1 cellular context compared by ENCODE assay signal in the genomic region with DNA sequence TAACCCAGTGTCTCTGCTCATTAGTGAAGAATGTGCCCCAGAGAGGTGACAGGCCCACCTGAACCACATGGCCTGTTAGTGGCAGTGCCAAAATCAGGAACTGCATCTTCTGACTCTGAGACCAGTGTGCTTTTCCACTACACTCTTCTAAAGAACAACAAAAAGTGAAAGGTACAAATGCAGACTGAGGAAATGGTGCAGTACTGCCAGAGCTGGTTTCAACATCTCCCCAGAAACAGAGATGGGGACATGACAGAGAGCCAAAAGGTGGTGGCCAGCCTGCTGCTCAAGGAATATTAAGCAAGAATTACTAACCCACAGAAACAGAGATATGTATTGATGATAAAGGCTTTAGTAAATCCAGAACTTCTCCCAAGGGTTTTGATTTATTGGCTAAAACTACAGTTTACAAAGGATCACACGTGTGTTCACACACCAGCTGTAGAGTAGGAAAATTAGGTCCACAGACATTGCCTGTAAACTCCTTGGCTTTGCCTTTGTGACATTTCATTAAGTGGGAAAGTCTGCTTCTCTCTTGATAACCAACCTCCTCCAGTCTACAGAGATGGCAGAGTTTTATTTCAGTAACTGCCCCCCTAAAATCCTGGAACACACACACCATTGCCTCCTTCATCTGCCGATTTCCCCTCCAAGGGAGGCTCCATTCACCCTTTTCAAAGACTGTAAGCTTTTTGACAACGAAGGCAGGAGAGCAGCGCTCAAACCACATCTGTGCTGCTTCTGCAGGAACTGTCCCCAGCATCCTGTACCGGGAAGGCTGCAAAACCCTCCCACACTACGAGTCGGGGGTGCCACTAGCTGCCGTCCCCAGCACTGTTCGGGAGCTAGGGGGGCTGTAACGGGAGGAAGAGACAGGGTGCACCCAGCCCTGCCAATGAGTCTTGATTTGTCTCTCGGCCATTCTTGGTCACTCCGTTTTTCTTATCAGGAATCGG.
TF ChIP-seq lines count a peak whose summit lies in the region.

No MANE protein-coding gene starts in this region.

TF ChIP-seq in H1, 55 proteins besides CTCF, POLR2A, EP300 and RAD21:
- TF ChIP-seq POLR2AphosphoS5 (IDR thresholded peaks at IDR 0.05; ENCODE audit: low read depth, low read length) (no peak), ASH2L (IDR thresholded peaks at IDR 0.05; ENCODE audit: low read length) (no peak), TAF7 (optimal IDR thresholded peaks at IDR 0.05; ENCODE audit: borderline replicate concordance, low read depth, low read length) (no peak), HDAC2 (IDR thresholded peaks at IDR 0.05; ENCODE audit: borderline replicate concordance in 1 of 2, low read depth in 2 of 2, low read length in 2 of 2) (no peak), YY1 (IDR thresholded peaks at IDR 0.05; ENCODE audit: low read depth, low read length) (no peak), SIN3A (conservative IDR thresholded peaks at IDR 0.05 in 1 of 2, IDR thresholded peaks at IDR 0.05 in 1 of 2; ENCODE audit: low read depth in 1 of 2, low read length in 2 of 2) (no peak), PHF8 (conservative IDR thresholded peaks at IDR 0.05; ENCODE audit: low read depth, low read length) (no peak), JUND (IDR thresholded peaks at IDR 0.05; ENCODE audit: low read length) (no peak), CTBP2 (IDR thresholded peaks at IDR 0.05; ENCODE audit: borderline replicate concordance, insufficient read depth, insufficient read length, low read length) (no peak), KDM1A (IDR thresholded peaks at IDR 0.05; ENCODE audit: borderline replicate concordance, low read length) (no peak), RNF2 (IDR thresholded peaks at IDR 0.05; ENCODE audit: borderline replicate concordance, low read depth, low read length, missing control alignments, poor library complexity, severe bottlenecking) (no peak), BRCA1 (IDR thresholded peaks at IDR 0.05; ENCODE audit: low read depth, low read length) (no peak), USF2 (IDR thresholded peaks at IDR 0.05; ENCODE audit: low read length) (no peak), POU5F1 (IDR thresholded peaks at IDR 0.05; ENCODE audit: low read depth, low read length) (no peak), SUZ12 (IDR thresholded peaks at IDR 0.05; ENCODE audit: low read length) (no peak), EZH2 (IDR thresholded peaks at IDR 0.05; ENCODE audit: low read depth, low read length, severe bottlenecking) (no peak), NRF1 (IDR thresholded peaks at IDR 0.05; ENCODE audit: low read depth, low read length) (no peak), CEBPB (IDR thresholded peaks at IDR 0.05; ENCODE audit: low read depth, low read length) (no peak)
- TF ChIP-seq, protein P1, sequence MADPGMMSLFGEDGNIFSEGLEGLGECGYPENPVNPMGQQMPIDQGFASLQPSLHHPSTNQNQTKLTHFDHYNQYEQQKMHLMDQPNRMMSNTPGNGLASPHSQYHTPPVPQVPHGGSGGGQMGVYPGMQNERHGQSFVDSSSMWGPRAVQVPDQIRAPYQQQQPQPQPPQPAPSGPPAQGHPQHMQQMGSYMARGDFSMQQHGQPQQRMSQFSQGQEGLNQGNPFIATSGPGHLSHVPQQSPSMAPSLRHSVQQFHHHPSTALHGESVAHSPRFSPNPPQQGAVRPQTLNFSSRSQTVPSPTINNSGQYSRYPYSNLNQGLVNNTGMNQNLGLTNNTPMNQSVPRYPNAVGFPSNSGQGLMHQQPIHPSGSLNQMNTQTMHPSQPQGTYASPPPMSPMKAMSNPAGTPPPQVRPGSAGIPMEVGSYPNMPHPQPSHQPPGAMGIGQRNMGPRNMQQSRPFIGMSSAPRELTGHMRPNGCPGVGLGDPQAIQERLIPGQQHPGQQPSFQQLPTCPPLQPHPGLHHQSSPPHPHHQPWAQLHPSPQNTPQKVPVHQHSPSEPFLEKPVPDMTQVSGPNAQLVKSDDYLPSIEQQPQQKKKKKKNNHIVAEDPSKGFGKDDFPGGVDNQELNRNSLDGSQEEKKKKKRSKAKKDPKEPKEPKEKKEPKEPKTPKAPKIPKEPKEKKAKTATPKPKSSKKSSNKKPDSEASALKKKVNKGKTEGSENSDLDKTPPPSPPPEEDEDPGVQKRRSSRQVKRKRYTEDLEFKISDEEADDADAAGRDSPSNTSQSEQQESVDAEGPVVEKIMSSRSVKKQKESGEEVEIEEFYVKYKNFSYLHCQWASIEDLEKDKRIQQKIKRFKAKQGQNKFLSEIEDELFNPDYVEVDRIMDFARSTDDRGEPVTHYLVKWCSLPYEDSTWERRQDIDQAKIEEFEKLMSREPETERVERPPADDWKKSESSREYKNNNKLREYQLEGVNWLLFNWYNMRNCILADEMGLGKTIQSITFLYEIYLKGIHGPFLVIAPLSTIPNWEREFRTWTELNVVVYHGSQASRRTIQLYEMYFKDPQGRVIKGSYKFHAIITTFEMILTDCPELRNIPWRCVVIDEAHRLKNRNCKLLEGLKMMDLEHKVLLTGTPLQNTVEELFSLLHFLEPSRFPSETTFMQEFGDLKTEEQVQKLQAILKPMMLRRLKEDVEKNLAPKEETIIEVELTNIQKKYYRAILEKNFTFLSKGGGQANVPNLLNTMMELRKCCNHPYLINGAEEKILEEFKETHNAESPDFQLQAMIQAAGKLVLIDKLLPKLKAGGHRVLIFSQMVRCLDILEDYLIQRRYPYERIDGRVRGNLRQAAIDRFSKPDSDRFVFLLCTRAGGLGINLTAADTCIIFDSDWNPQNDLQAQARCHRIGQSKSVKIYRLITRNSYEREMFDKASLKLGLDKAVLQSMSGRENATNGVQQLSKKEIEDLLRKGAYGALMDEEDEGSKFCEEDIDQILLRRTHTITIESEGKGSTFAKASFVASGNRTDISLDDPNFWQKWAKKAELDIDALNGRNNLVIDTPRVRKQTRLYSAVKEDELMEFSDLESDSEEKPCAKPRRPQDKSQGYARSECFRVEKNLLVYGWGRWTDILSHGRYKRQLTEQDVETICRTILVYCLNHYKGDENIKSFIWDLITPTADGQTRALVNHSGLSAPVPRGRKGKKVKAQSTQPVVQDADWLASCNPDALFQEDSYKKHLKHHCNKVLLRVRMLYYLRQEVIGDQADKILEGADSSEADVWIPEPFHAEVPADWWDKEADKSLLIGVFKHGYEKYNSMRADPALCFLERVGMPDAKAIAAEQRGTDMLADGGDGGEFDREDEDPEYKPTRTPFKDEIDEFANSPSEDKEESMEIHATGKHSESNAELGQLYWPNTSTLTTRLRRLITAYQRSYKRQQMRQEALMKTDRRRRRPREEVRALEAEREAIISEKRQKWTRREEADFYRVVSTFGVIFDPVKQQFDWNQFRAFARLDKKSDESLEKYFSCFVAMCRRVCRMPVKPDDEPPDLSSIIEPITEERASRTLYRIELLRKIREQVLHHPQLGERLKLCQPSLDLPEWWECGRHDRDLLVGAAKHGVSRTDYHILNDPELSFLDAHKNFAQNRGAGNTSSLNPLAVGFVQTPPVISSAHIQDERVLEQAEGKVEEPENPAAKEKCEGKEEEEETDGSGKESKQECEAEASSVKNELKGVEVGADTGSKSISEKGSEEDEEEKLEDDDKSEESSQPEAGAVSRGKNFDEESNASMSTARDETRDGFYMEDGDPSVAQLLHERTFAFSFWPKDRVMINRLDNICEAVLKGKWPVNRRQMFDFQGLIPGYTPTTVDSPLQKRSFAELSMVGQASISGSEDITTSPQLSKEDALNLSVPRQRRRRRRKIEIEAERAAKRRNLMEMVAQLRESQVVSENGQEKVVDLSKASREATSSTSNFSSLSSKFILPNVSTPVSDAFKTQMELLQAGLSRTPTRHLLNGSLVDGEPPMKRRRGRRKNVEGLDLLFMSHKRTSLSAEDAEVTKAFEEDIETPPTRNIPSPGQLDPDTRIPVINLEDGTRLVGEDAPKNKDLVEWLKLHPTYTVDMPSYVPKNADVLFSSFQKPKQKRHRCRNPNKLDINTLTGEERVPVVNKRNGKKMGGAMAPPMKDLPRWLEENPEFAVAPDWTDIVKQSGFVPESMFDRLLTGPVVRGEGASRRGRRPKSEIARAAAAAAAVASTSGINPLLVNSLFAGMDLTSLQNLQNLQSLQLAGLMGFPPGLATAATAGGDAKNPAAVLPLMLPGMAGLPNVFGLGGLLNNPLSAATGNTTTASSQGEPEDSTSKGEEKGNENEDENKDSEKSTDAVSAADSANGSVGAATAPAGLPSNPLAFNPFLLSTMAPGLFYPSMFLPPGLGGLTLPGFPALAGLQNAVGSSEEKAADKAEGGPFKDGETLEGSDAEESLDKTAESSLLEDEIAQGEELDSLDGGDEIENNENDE (IDR thresholded peaks at IDR 0.05; ENCODE audit: insufficient replicate concordance, low read length) = no peak
- TF ChIP-seq, protein P2, sequence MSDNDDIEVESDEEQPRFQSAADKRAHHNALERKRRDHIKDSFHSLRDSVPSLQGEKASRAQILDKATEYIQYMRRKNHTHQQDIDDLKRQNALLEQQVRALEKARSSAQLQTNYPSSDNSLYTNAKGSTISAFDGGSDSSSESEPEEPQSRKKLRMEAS (IDR thresholded peaks at IDR 0.05) = no peak
